9 cellular contexts compared by ENCODE assay signal in the genomic region with DNA sequence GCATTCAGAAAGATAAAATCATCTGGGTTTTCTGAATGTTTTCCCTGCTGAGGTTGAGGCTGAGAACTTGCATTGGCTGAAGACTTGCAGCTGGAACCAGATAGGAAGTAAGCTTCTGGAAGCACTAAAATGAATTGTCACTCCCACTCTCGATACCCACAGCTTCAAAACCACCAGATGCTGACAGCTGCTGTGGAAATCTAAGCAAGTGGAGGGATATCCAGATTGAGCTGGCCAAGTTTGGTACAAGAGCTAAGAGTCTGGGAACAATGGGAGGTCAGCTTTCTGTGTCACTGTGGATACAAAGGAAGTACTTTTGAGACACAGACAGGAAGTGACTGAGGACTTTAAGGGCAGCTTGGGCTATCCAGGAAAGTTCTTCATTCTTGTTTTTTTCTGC. TPM values are rescaled to one million over a fixed set of nuclear protein-coding genes. Genes with fewer than 3 reads are reported as not detected.
DNase-seq lines count a peak whose midpoint lies in the region; ATAC-seq and TF ChIP-seq lines count a peak whose summit lies in the region.
"Had no signal": no experiment of that assay in that cellular context is flagged by ENCODE, and none has a peak within 500 bp of the region (broad histone marks: within the 10 kb centered on the region; RNA-seq: fewer than 3 reads in every experiment).

No MANE protein-coding gene starts in this region.

- no peaks in the 10 kb centered on the region for H3K79me2 ChIP-seq in OCI-LY7 (ENCODE audit: insufficient read depth, low read depth, low read length)

- intact Hi-C loops in activated CD4-positive, alpha-beta memory T cell treated with anti-CD3 and anti-CD28 coated beads for 36 hours (cut with micrococcal nuclease) = no loop called here
- intact Hi-C loops in OCI-LY7 (cut with micrococcal nuclease; ENCODE audit: unreplicated experiment) = no loop called here

- POLR2A ChIA-PET in activated CD4-positive, alpha-beta memory T cell treated with anti-CD3 and anti-CD28 coated beads for 36 hours (lab: Charles Lee) = interaction anchor here (1.0 to 1.6 kb wide), 4 partner anchors 14 to 78 kb away, joined by 3 to 5 read pairs (median 4); no protein-coding TSS in a partner anchor
- POLR2A ChIA-PET in activated CD4-positive, alpha-beta memory T cell treated with anti-CD3 and anti-CD28 coated beads, Interleukin-2, amount 10 ng/mL, durations not matched to agents 7 days and 5 days (lab: Charles Lee) = interaction anchor here (0.9 to 1.4 kb wide), 5 partner anchors 9 to 75 kb away, joined by 3 to 4 read pairs (median 3); partner anchors contain the start of gene CD44
- POLR2A ChIA-PET in OCI-LY7 (lab: Charles Lee) = interaction anchor here (0.6 to 3.4 kb wide), 5 partner anchors 10 to 151 kb away, joined by 3 to 22 read pairs (median 6); no protein-coding TSS in a partner anchor

- H3K9me2 ChIP-seq in OCI-LY7 (ENCODE audit: insufficient read depth, low read length) = no peaks in the 10 kb centered on the region

- peaks cover 1% of the 10 kb centered on the region for H3K27me3 Mint-ChIP-seq in activated CD4-positive, alpha-beta memory T cell treated with anti-CD3 and anti-CD28 coated beads for 36 hours
- H3K27me3 Mint-ChIP-seq in activated CD4-positive, alpha-beta memory T cell treated with anti-CD3 and anti-CD28 coated beads, Interleukin-2, amount 10 ng/mL, durations not matched to agents 7 days and 5 days = peaks cover 6% of the 10 kb centered on the region

- peak overlapping the region; percentile 57 for H2AFZ ChIP-seq in OCI-LY7 (ENCODE audit: low read length)

- H3K9me3 ChIP-seq in OCI-LY7 (ENCODE audit: low read length) = no peaks in the 10 kb centered on the region

- CTCF ChIA-PET in activated CD4-positive, alpha-beta memory T cell treated with anti-CD3 and anti-CD28 coated beads for 36 hours (lab: Charles Lee) = interaction anchor here (0.8 to 1.9 kb wide), 4 partner anchors 20 to 88 kb away, joined by 3 to 6 read pairs (median 4); no protein-coding TSS in a partner anchor
- CTCF ChIA-PET in activated CD4-positive, alpha-beta memory T cell treated with anti-CD3 and anti-CD28 coated beads, Interleukin-2, amount 10 ng/mL, durations not matched to agents 7 days and 5 days (lab: Charles Lee) = no interaction called here
- CTCF ChIA-PET in OCI-LY7 (lab: Charles Lee; ENCODE audit: unreplicated experiment) = interaction anchor here (1.2 kb wide), 1 partner anchor 9 kb away, joined by 4 read pairs; no protein-coding TSS in a partner anchor

- H3K4me3 ChIP-seq in OCI-LY7 (ENCODE audit: low read depth, low read length, poor library complexity, severe bottlenecking) (no peak overlapping the region), fibroblast of villous mesenchyme (ENCODE audit: low read depth, low read length) (no peak overlapping the region)

- H3K27ac Mint-ChIP-seq in activated CD4-positive, alpha-beta memory T cell treated with anti-CD3 and anti-CD28 coated beads for 36 hours = peak overlapping the region; percentile 70
- H3K27ac Mint-ChIP-seq in activated CD4-positive, alpha-beta memory T cell treated with anti-CD3 and anti-CD28 coated beads, Interleukin-2, amount 10 ng/mL, durations not matched to agents 7 days and 5 days = no peak overlapping the region
- peak overlapping the region; percentile 27 for H3K27ac Mint-ChIP-seq in stimulated activated effector memory CD8-positive, alpha-beta T cell treated with anti-CD3 and anti-CD28 coated beads, Interleukin-12 subunit alpha, Interleukin-12 subunit beta, amount 100 ng/mL, for 72 hours

- peaks cover 66% of the 10 kb centered on the region for H3K4me1 Mint-ChIP-seq in activated CD4-positive, alpha-beta memory T cell treated with anti-CD3 and anti-CD28 coated beads for 36 hours (ENCODE audit: low read depth)
- H3K4me1 Mint-ChIP-seq in activated CD4-positive, alpha-beta memory T cell treated with anti-CD3 and anti-CD28 coated beads, Interleukin-2, amount 10 ng/mL, durations not matched to agents 7 days and 5 days = peaks cover 47% of the 10 kb centered on the region
- peaks cover 48% of the 10 kb centered on the region for H3K4me1 Mint-ChIP-seq in stimulated activated effector memory CD8-positive, alpha-beta T cell treated with anti-CD3 and anti-CD28 coated beads, Interleukin-12 subunit alpha, Interleukin-12 subunit beta, amount 100 ng/mL, for 72 hours

- peak overlapping the region; percentile 83 for H3K4me2 ChIP-seq in OCI-LY7 (ENCODE audit: low read length)

- BruUV-seq in OCI-LY7 (replicated peaks; lab: Mats Ljungman, UMichigan) = no TSS peak

- H3K36me3 Mint-ChIP-seq in activated CD4-positive, alpha-beta memory T cell treated with anti-CD3 and anti-CD28 coated beads for 36 hours = no peaks in the 10 kb centered on the region
- H3K36me3 Mint-ChIP-seq in activated CD4-positive, alpha-beta memory T cell treated with anti-CD3 and anti-CD28 coated beads, Interleukin-2, amount 10 ng/mL, durations not matched to agents 7 days and 5 days (ENCODE audit: low read depth) = peaks cover 13% of the 10 kb centered on the region
- peaks cover 6% of the 10 kb centered on the region for H3K36me3 Mint-ChIP-seq in stimulated activated effector memory CD8-positive, alpha-beta T cell treated with anti-CD3 and anti-CD28 coated beads, Interleukin-12 subunit alpha, Interleukin-12 subunit beta, amount 100 ng/mL, for 72 hours

- ATAC-seq in stimulated activated effector memory CD8-positive, alpha-beta T cell treated with anti-CD3 and anti-CD28 coated beads, Interleukin-12 subunit alpha, Interleukin-12 subunit beta, amount 100 ng/mL, for 72 hours = no peak
- ATAC-seq in GM18858 (IDR thresholded peaks at IDR 0.05; ENCODE audit: unreplicated experiment) = no peak

- TF ChIP-seq CTCF in OCI-LY7 (conservative IDR thresholded peaks at IDR 0.05; ENCODE audit: low read length) = no peak
- TF ChIP-seq CTCF in fibroblast of villous mesenchyme (IDR thresholded peaks at IDR 0.05; ENCODE audit: insufficient read depth, low read depth, low read length) = no peak
- no peak for TF ChIP-seq CTCF in GM20000 (IDR thresholded peaks at IDR 0.05; ENCODE audit: extremely low read depth, missing control alignments)

- DNase-seq in activated CD4-positive, alpha-beta memory T cell treated with anti-CD3 and anti-CD28 coated beads for 36 hours = peak; percentile 60
- DNase-seq in activated CD4-positive, alpha-beta memory T cell treated with anti-CD3 and anti-CD28 coated beads, Interleukin-2, amount 10 ng/mL, durations not matched to agents 7 days and 5 days = no peak
- DNase-seq in OCI-LY7 (ENCODE audit: low spot score) (no peak), fibroblast of villous mesenchyme (ENCODE audit: low read depth) (peak; percentile 73), NCI-H2227 (lab: John Stamatoyannopoulos, UW; ENCODE audit: unreplicated experiment) (no peak), GM20000 (ENCODE audit: low spot score) (no peak)
- DNase-seq in stimulated activated effector memory CD8-positive, alpha-beta T cell treated with anti-CD3 and anti-CD28 coated beads, Interleukin-12 subunit alpha, Interleukin-12 subunit beta, amount 100 ng/mL, for 72 hours (ENCODE audit: low spot score in 2 of 2) = no peak
- DNase-seq: central memory CD4-positive, alpha-beta T cell had no signal

- no peak overlapping the region for H3K4me3 Mint-ChIP-seq in activated CD4-positive, alpha-beta memory T cell treated with anti-CD3 and anti-CD28 coated beads for 36 hours
- no peak overlapping the region for H3K4me3 Mint-ChIP-seq in activated CD4-positive, alpha-beta memory T cell treated with anti-CD3 and anti-CD28 coated beads, Interleukin-2, amount 10 ng/mL, durations not matched to agents 7 days and 5 days
- H3K4me3 Mint-ChIP-seq in stimulated activated effector memory CD8-positive, alpha-beta T cell treated with anti-CD3 and anti-CD28 coated beads, Interleukin-12 subunit alpha, Interleukin-12 subunit beta, amount 100 ng/mL, for 72 hours = no peak overlapping the region

- no peaks in the 10 kb centered on the region for H4K20me1 ChIP-seq in OCI-LY7 (ENCODE audit: insufficient read depth, low read length)

- H3K9me3 Mint-ChIP-seq in activated CD4-positive, alpha-beta memory T cell treated with anti-CD3 and anti-CD28 coated beads for 36 hours = no peaks in the 10 kb centered on the region
- H3K9me3 Mint-ChIP-seq in activated CD4-positive, alpha-beta memory T cell treated with anti-CD3 and anti-CD28 coated beads, Interleukin-2, amount 10 ng/mL, durations not matched to agents 7 days and 5 days = peaks cover 9% of the 10 kb centered on the region
- H3K9me3 Mint-ChIP-seq in stimulated activated effector memory CD8-positive, alpha-beta T cell treated with anti-CD3 and anti-CD28 coated beads, Interleukin-12 subunit alpha, Interleukin-12 subunit beta, amount 100 ng/mL, for 72 hours = peaks cover 3% of the 10 kb centered on the region

- H3K27ac ChIP-seq in OCI-LY7 (ENCODE audit: low read depth, low read length, poor library complexity, severe bottlenecking) = no peak overlapping the region

- peaks cover 54% of the 10 kb centered on the region for H3K4me1 ChIP-seq in OCI-LY7 (ENCODE audit: insufficient read depth, low read length, poor library complexity, severe bottlenecking)

- H3K36me3 ChIP-seq in OCI-LY7 (ENCODE audit: insufficient read depth, low read length) = no peaks in the 10 kb centered on the region

RNA-seq across cellular contexts. Expression of gene CD44, which starts 51.3 kb away (rescaled TPM):
- 100 to 1,000 TPM; 440 to 442 TPM for total RNA-seq in activated CD4-positive, alpha-beta memory T cell treated with anti-CD3 and anti-CD28 coated beads for 36 hours
- 100 to 1,000 TPM; 634 to 645 TPM for total RNA-seq in activated CD4-positive, alpha-beta memory T cell treated with anti-CD3 and anti-CD28 coated beads, Interleukin-2, amount 10 ng/mL, durations not matched to agents 7 days and 5 days
- total RNA-seq in OCI-LY7 (2014; rRNA removed; shearing (Covaris generic)) = not detected in 2 replicates
- total RNA-seq in OCI-LY7 (2022) = 0.07 and 0.55 TPM in 2 replicates
- 441 and 647 TPM in 2 replicates for total RNA-seq in fibroblast of villous mesenchyme

Comparison
In these comparisons a context has a peak if more than half of its experiments do, and no peak if none do; other contexts are left out.
1. DNase-seq: peak in activated CD4-positive, alpha-beta memory T cell treated with anti-CD3 and anti-CD28 coated beads for 36 hours (single experiment) and fibroblast of villous mesenchyme (single experiment); none in activated CD4-positive, alpha-beta memory T cell treated with anti-CD3 and anti-CD28 coated beads, Interleukin-2, amount 10 ng/mL, durations not matched to agents 7 days and 5 days (single experiment), OCI-LY7 (single experiment), stimulated activated effector memory CD8-positive, alpha-beta T cell treated with anti-CD3 and anti-CD28 coated beads, Interleukin-12 subunit alpha, Interleukin-12 subunit beta, amount 100 ng/mL, for 72 hours (0 of 2), NCI-H2227 (single experiment) and GM20000 (single experiment).
2. RNA of gene CD44, which starts 51.3 kb away (total RNA-seq): 441 to 647 TPM in fibroblast of villous mesenchyme, 634 to 645 TPM in activated CD4-positive, alpha-beta memory T cell treated with anti-CD3 and anti-CD28 coated beads, Interleukin-2, amount 10 ng/mL, durations not matched to agents 7 days and 5 days and 440 to 442 TPM in activated CD4-positive, alpha-beta memory T cell treated with anti-CD3 and anti-CD28 coated beads for 36 hours; 0.07 to 0.55 TPM in OCI-LY7; every median in the first group is over 100 times any median in the second.